1 cellular context compared by ENCODE assay signal in genomic region chr11:35590412-35590811, GRCh38.
TF ChIP-seq lines count a peak whose summit lies in the region.

No MANE protein-coding gene starts in this region.

TF ChIP-seq in H1, 55 proteins besides CTCF, POLR2A, EP300 and RAD21:
- TF ChIP-seq CBX8 (IDR thresholded peaks at IDR 0.05; ENCODE audit: borderline replicate concordance, low read depth, low read length) (no peak), FOSL1 (IDR thresholded peaks at IDR 0.05; ENCODE audit: insufficient read depth, low read depth, low read length) (no peak), ZNF274 (IDR thresholded peaks at IDR 0.05; ENCODE audit: borderline replicate concordance, extremely low read depth, low read length) (no peak), TEAD4 (IDR thresholded peaks at IDR 0.05; ENCODE audit: low read depth, low read length) (no peak), BRCA1 (IDR thresholded peaks at IDR 0.05; ENCODE audit: low read depth, low read length) (no peak), SP2 (IDR thresholded peaks at IDR 0.05; ENCODE audit: low read length) (no peak), CTBP2 (IDR thresholded peaks at IDR 0.05; ENCODE audit: borderline replicate concordance, insufficient read depth, insufficient read length, low read length) (no peak), E2F6 (IDR thresholded peaks at IDR 0.05) (no peak), GTF2F1 (IDR thresholded peaks at IDR 0.05; ENCODE audit: borderline replicate concordance, low read depth, low read length) (no peak), KDM4A (IDR thresholded peaks at IDR 0.05; ENCODE audit: low read depth, low read length, severe bottlenecking) (no peak), RBBP5 (IDR thresholded peaks at IDR 0.05; ENCODE audit: borderline replicate concordance, low read depth, low read length) (no peak)
